ENCODE assay signal across 8 cellular contexts in genomic region chr14:104799657-104800599, GRCh38. TPM values are rescaled to one million over a fixed set of nuclear protein-coding genes. Genes with fewer than 3 reads are reported as not detected.
DNase-seq lines count a peak whose midpoint lies in the region; ATAC-seq and TF ChIP-seq lines count a peak whose summit lies in the region.

No MANE protein-coding gene starts in this region.

- intact Hi-C loops in natural killer cell (cut with micrococcal nuclease) = no loop called here

- TF ChIP-seq CTCF in GM13976 (IDR thresholded peaks at IDR 0.05; ENCODE audit: borderline replicate concordance, control extremely low read depth, extremely low read depth, insufficient read depth, missing control alignments) (peak; percentile 30), fibroblast of mammary gland (conservative IDR thresholded peaks at IDR 0.05; ENCODE audit: control insufficient read depth, insufficient read depth, low read depth, low read length) (peak; percentile 14), natural killer cell (IDR thresholded peaks at IDR 0.05) (peak; percentile 39)

- no peaks in the 10 kb centered on the region for H3K36me3 Mint-ChIP-seq in natural killer cell

- H3K27ac Mint-ChIP-seq in natural killer cell = peak overlapping the region; percentile 83 to 85

- H3K27me3 Mint-ChIP-seq in natural killer cell (ENCODE audit: low read depth in 2 of 2) = no peaks in the 10 kb centered on the region

- H3K9me3 Mint-ChIP-seq in natural killer cell = no peaks in the 10 kb centered on the region

- ATAC-seq in HG02884 (IDR thresholded peaks at IDR 0.05; ENCODE audit: unreplicated experiment) (peak; percentile 47), natural killer cell (peak; percentile 76 to 88 (median 77))
- peak; percentile 66 for ATAC-seq in stimulated activated naive CD8-positive, alpha-beta T cell treated with anti-CD3 and anti-CD28 coated beads, Interleukin-15, Interleukin-2, amounts not matched to agents 100 U/mL and 50 U/mL, for 24 hours

- peak overlapping the region; percentile 77 for H3K4me3 Mint-ChIP-seq in natural killer cell

- DNase-seq in GM13976 (ENCODE audit: low spot score) (peak; percentile 94), OCI-M2 (lab: John Stamatoyannopoulos, UW; ENCODE audit: unreplicated experiment) (peak; percentile 33), fibroblast of mammary gland (ENCODE audit: low read depth) (peak; percentile 56), natural killer cell (peak; percentile 73), SW480 (ENCODE audit: low spot score) (no peak)
- DNase-seq in activated T-helper 1 cell treated with anti-CD3 and anti-CD28 coated beads, Interleukin-2, amount 50 U/mL, for 16 hours (ENCODE audit: low read depth in 1 of 2, low spot score in 1 of 2) = peak; percentile 64 to 74
- DNase-seq in stimulated activated naive CD8-positive, alpha-beta T cell treated with anti-CD3 and anti-CD28 coated beads, Interleukin-15, Interleukin-2, amounts not matched to agents 100 U/mL and 50 U/mL, for 24 hours = peak; percentile 85

- in situ Hi-C loops in GM13976 (cut with MboI; ENCODE audit: low sequenced_read_pairs, unreplicated experiment) = no loop called here

- peak overlapping the region; percentile 45 for H3K4me3 ChIP-seq in fibroblast of mammary gland (ENCODE audit: control insufficient read depth, low read depth, low read length)

- peaks cover 0 to 41% of the 10 kb centered on the region in 2 donors for H3K4me1 Mint-ChIP-seq in natural killer cell

RNA-seq across cellular contexts. Expression of gene ZBTB42, which starts 1.0 kb away (rescaled TPM):
- 1 to 10 TPM; 3.6 to 4.5 (median 3.7) TPM for total RNA-seq in natural killer cell

RNA-seq across cellular contexts. Expression of gene AKT1, which starts 4.4 kb away (rescaled TPM):
- total RNA-seq in natural killer cell = 100 to 1,000 TPM; 152 to 163 (median 153) TPM

RNA-seq across cellular contexts. Expression of gene SIVA1, which starts 47.0 kb away (rescaled TPM):
- total RNA-seq in natural killer cell = 10 to 100 TPM; 59.7 to 74.8 (median 59.8) TPM
